26 cellular contexts compared by ENCODE assay signal in genomic region chr12:124143726-124144125, GRCh38.
"Had no signal": no experiment of that assay in that cellular context is flagged by ENCODE, and none has a peak within 500 bp of the region (broad histone marks: within the 10 kb centered on the region; RNA-seq: fewer than 3 reads in every experiment).

No MANE protein-coding gene starts in this region.

- DNase-seq: activated CD4-positive, alpha-beta T cell treated with anti-CD3 and anti-CD28 coated beads, Interleukin-2, amount 50 U/mL, for 4 hours; activated CD8-positive, alpha-beta memory T cell treated with anti-CD3 and anti-CD28 coated beads for 24 hours; activated CD8-positive, alpha-beta memory T cell treated with anti-CD3 and anti-CD28 coated beads, Interleukin-2, amount 50 U/mL, for 4 hours; activated T-cell treated with anti-CD3 and anti-CD28 coated beads, Interleukin-2, amount 50 U/mL, for 24 hours; adrenal gland; heart left ventricle; islet precursor cell; mammary epithelial cell; ovary; right lobe of liver; stimulated activated CD4-positive, alpha-beta T cell treated with anti-CD3 and anti-CD28 coated beads, Interleukin-2, amount 100 ng/mL, for 48 hours; stimulated activated CD8-positive, alpha-beta memory T cell treated with anti-CD3 and anti-CD28 coated beads, Interleukin-4, amount 100 ng/mL, for 48 hours; stimulated activated naive B cell treated with anti-CD40 and anti-IgM and Interleukin-4, amounts not matched to agents 10 μg/mL and 1 μg/mL and 100 μg/mL, for 72 hours; T-helper 1 cell; T-helper 9 cell; testis; trophoblast cell had no signal

- H3K27ac Mint-ChIP-seq: activated naive CD8-positive, alpha-beta T cell; activated T-cell treated with anti-CD3 and anti-CD28 coated beads, Interleukin-2, amount 50 U/mL, for 24 hours; activated T-helper 17 cell treated with anti-CD3 and anti-CD28 coated beads, Interleukin-2, amount 50 U/mL, for 72 hours; natural killer cell treated with Interleukin-12 subunit alpha and Interleukin-12 subunit beta and Interleukin-15 and Interleukin-18, amount 100 ng/mL, for 72 hours; stimulated activated naive B cell treated with anti-CD40 and anti-IgM and Interleukin-4, amounts not matched to agents 10 μg/mL and 1 μg/mL and 100 μg/mL, for 72 hours had no signal

- H3K27me3 ChIP-seq: adrenal gland, gastroesophageal sphincter, ovary, right lobe of liver, testis had no signal

- H3K4me1 Mint-ChIP-seq: activated T-helper 17 cell treated with anti-CD3 and anti-CD28 coated beads, Interleukin-2, amount 50 U/mL, for 72 hours had no signal

- H3K9me3 ChIP-seq: ovary, right lobe of liver, testis had no signal

- H3K9me3 Mint-ChIP-seq: activated T-helper 17 cell treated with anti-CD3 and anti-CD28 coated beads, Interleukin-2, amount 50 U/mL, for 72 hours; natural killer cell treated with Interleukin-12 subunit alpha and Interleukin-12 subunit beta and Interleukin-15 and Interleukin-18, amount 100 ng/mL, for 72 hours had no signal

- H3K4me1 ChIP-seq: heart left ventricle, right lobe of liver, testis had no signal

- FAIRE-seq: astrocyte had no signal

- H3K4me3 Mint-ChIP-seq: activated naive CD8-positive, alpha-beta T cell; activated T-cell treated with anti-CD3 and anti-CD28 coated beads, Interleukin-2, amount 50 U/mL, for 24 hours; activated T-helper 17 cell treated with anti-CD3 and anti-CD28 coated beads, Interleukin-2, amount 50 U/mL, for 72 hours; natural killer cell treated with Interleukin-12 subunit alpha and Interleukin-12 subunit beta and Interleukin-15 and Interleukin-18, amount 100 ng/mL, for 72 hours; stimulated activated naive B cell treated with anti-CD40 and anti-IgM and Interleukin-4, amounts not matched to agents 10 μg/mL and 1 μg/mL and 100 μg/mL, for 72 hours had no signal

- H3K36me3 ChIP-seq: adrenal gland, gastroesophageal sphincter, heart left ventricle, neutrophil, ovary, right lobe of liver had no signal

- H3K4me3 ChIP-seq: adrenal gland, coronary artery, gastroesophageal sphincter, heart left ventricle, ovary, right lobe of liver, skin epidermis, testis had no signal

- ATAC-seq: activated T-helper 17 cell treated with anti-CD3 and anti-CD28 coated beads, Interleukin-2, amount 50 U/mL, for 72 hours; gastroesophageal sphincter; heart left ventricle; natural killer cell treated with Interleukin-12 subunit alpha and Interleukin-12 subunit beta and Interleukin-15 and Interleukin-18, amount 100 ng/mL, for 72 hours; right lobe of liver; stimulated activated naive B cell treated with anti-CD40 and anti-IgM and Interleukin-4, amounts not matched to agents 10 μg/mL and 1 μg/mL and 100 μg/mL, for 72 hours had no signal

- H3K27ac ChIP-seq: adrenal gland, coronary artery, epithelial cell of prostate, gastroesophageal sphincter, heart left ventricle, neutrophil, ovary, right lobe of liver, skin epidermis, testis had no signal
